ENCODE assay signal across 28 cellular contexts in the genomic region with DNA sequence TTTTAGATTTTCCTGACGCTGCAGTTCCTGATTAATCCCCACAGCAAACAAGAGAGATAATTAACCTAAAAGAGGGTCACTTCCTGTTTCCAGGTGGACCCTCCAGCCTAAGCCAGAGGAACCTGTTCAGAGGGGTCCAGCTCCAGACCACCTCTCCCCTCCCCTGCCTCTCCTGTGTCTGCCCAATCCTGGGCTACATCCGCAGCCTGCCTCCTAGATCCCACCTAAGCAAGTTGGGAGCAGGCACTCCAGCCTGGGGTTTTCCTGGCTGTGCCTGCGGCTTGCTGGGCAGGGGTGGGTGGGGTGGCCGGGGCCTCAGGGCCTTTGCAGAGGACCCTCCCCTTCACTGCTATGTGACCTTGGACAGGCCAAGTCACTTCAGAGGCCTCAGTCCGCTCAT.
"Had no signal": no experiment of that assay in that cellular context is flagged by ENCODE, and none has a peak within 500 bp of the region (broad histone marks: within the 10 kb centered on the region; RNA-seq: fewer than 3 reads in every experiment).

No MANE protein-coding gene starts in this region.

- H2AFZ ChIP-seq: neural progenitor cell, parathyroid adenoma had no signal

- H3K9me3 Mint-ChIP-seq: immature natural killer cell; naive thymus-derived CD8-positive, alpha-beta T cell; nephron; neural progenitor cell; stimulated activated naive B cell treated with anti-CD40 and anti-IgM and Interleukin-4, amounts not matched to agents 10 μg/mL and 1 μg/mL and 100 μg/mL, for 72 hours had no signal

- H3K36me3 ChIP-seq: left lung, lower lobe of right lung, neural progenitor cell, neutrophil, right atrium auricular region, right lobe of liver, stomach, thyroid gland, transverse colon, upper lobe of left lung had no signal

- H3K79me2 ChIP-seq: parathyroid adenoma had no signal

- H3K27me3 ChIP-seq: neural progenitor cell, right atrium auricular region, right lobe of liver, testis, thyroid gland, upper lobe of left lung had no signal

- H3K4me3 Mint-ChIP-seq: immature natural killer cell; naive thymus-derived CD8-positive, alpha-beta T cell; nephron; neural progenitor cell; stimulated activated naive B cell treated with anti-CD40 and anti-IgM and Interleukin-4, amounts not matched to agents 10 μg/mL and 1 μg/mL and 100 μg/mL, for 72 hours had no signal

- H3K4me2 ChIP-seq: neural progenitor cell, smooth muscle cell had no signal

- H3K9ac ChIP-seq: neural progenitor cell, parathyroid adenoma had no signal

- H3K36me3 Mint-ChIP-seq: immature natural killer cell; naive thymus-derived CD8-positive, alpha-beta T cell; neural progenitor cell; stimulated activated naive B cell treated with anti-CD40 and anti-IgM and Interleukin-4, amounts not matched to agents 10 μg/mL and 1 μg/mL and 100 μg/mL, for 72 hours had no signal

- H3K4me1 Mint-ChIP-seq: immature natural killer cell; stimulated activated naive B cell treated with anti-CD40 and anti-IgM and Interleukin-4, amounts not matched to agents 10 μg/mL and 1 μg/mL and 100 μg/mL, for 72 hours had no signal

- H3K4me1 ChIP-seq: left lung, lower lobe of right lung, parathyroid adenoma, right atrium auricular region, right lobe of liver, testis, thyroid gland, transverse colon, upper lobe of left lung had no signal

- H3K27ac ChIP-seq: left lung, lower lobe of right lung, neural progenitor cell, neutrophil, parathyroid adenoma, right atrium auricular region, right lobe of liver, stomach, testis, thyroid gland, transverse colon, upper lobe of left lung had no signal

- H3K9me3 ChIP-seq: left lung, lower lobe of right lung, neutrophil, right atrium auricular region, right lobe of liver, stomach, testis, thyroid gland, transverse colon, upper lobe of left lung had no signal

- H3K4me3 ChIP-seq: left lung, lower lobe of right lung, neural progenitor cell, right atrium auricular region, right lobe of liver, smooth muscle cell, stomach, testis, thyroid gland, transverse colon, upper lobe of left lung had no signal

- DNase-seq: hypothalamus; immature natural killer cell; kidney; left colon; left lung; lower lobe of right lung; mammary epithelial cell; mesenchymal stem cell; naive thymus-derived CD8-positive, alpha-beta T cell; occipital lobe; right lobe of liver; stimulated activated CD4-positive, alpha-beta T cell treated with anti-CD3 and anti-CD28 coated beads, Interleukin-15, amount 100 ng/mL, for 24 hours; stimulated activated CD4-positive, alpha-beta T cell treated with anti-CD3 and anti-CD28 coated beads, Interleukin-2, amount 100 ng/mL, for 24 hours; stimulated activated CD4-positive, alpha-beta T cell treated with anti-CD3 and anti-CD28 coated beads, Interleukin-4, amount 100 ng/mL, for 1 hour; stimulated activated naive B cell treated with anti-CD40 and anti-IgM and Interleukin-4, amounts not matched to agents 10 μg/mL and 1 μg/mL and 100 μg/mL, for 72 hours; stimulated activated naive CD8-positive, alpha-beta T cell treated with anti-CD3 and anti-CD28 coated beads, Interleukin-15, Interleukin-2, amounts not matched to agents 100 U/mL and 50 U/mL, for 24 hours; stomach; testis; thyroid gland; transverse colon; upper lobe of left lung had no signal

- FAIRE-seq: islet of Langerhans, kidney had no signal

- H3K27ac Mint-ChIP-seq: immature natural killer cell; naive thymus-derived CD8-positive, alpha-beta T cell; nephron had no signal
